Comparison of ENCODE assay signal across 9 cellular contexts in the genomic region with DNA sequence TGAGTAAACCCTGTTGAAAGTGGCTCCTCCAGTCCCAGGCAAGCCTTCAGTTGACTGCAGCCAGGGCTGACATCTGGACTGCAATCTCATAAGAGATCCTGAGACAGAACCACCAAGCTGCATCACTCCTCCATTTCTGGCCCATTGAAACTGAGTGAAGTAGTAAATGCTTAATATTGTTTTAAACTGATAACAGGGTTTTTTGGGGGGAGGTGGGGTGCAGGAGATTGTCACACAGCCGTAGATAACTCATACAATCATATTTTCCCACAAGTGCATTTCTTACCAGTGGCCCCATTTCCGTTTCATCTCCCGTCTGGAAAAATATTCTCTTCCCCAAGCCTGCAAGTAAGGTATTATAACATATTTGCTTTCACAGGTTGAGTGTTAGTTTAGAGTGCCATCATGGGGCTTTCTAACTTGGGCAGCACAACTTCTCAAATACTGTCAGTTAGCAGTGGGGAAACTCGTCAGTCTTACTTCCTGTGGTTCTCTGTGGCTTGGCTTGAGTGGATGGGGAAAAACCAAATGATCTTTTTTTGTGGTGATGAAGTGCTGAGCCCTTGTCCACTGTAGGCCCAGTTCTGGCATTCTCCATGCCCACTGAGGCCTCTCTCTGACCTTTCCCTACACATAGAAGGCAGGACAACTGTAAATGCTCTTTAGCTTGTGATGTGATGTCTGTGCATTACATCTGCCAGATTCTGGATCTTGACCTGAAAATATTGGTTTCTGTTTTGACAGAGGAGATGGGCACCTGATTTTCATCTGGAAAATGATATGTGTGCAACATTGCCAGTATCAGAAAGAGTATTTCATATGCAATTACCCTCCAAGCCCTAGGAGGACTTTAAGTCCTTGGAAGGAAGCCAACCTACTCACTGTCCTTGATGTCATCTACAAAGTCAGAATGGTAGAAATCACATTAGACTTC.
DNase-seq lines count a peak whose midpoint lies in the region; ATAC-seq, FAIRE-seq and TF ChIP-seq lines count a peak whose summit lies in the region.
"Had no signal": no experiment of that assay in that cellular context is flagged by ENCODE, and none has a peak within 500 bp of the region (broad histone marks: within the 10 kb centered on the region; RNA-seq: fewer than 3 reads in every experiment).

No MANE protein-coding gene starts in this region.

- peak overlapping the region; percentile 47 for H3K4me3 Mint-ChIP-seq in T-helper 1 cell treated with Interleukin-12 subunit alpha and Interleukin-12 subunit beta and Interleukin-4 antibody, amounts not matched to agents 30 μg/mL and 1 μg/mL, for 36 hours
- H3K4me3 Mint-ChIP-seq in natural killer cell (peak overlapping the region; percentile 36), CD14-positive monocyte (peak overlapping the region in 1 of 2 donors; percentile 36)

- no peaks in the 10 kb centered on the region for H3K27me3 ChIP-seq in thyroid gland
- H3K27me3 ChIP-seq in tibial nerve, result no peaks in the 10 kb centered on the region

- H3K4me3 ChIP-seq in thyroid gland (replicated peaks in 1 of 3), result no peak overlapping the region
- no peak overlapping the region for H3K4me3 ChIP-seq in tibial nerve
- no peak overlapping the region for H3K4me3 ChIP-seq in kidney (ENCODE audit: low read length in 2 of 2)

- peak overlapping the region; percentile 91 for H3K27ac Mint-ChIP-seq in T-helper 1 cell treated with Interleukin-12 subunit alpha and Interleukin-12 subunit beta and Interleukin-4 antibody, amounts not matched to agents 30 μg/mL and 1 μg/mL, for 36 hours
- H3K27ac Mint-ChIP-seq in natural killer cell, result peak overlapping the region; percentile 85 to 87
- peak overlapping the region in 3 of 7 donors; percentile 41 to 79 (median 55) for H3K27ac Mint-ChIP-seq in CD14-positive monocyte

- 85 to 89% methylated on average over 4 of the region's 4 CpGs for WGBS in thyroid gland, 2 donors
- WGBS in tibial nerve, 2 donors, result 83 to 86% methylated on average over 4 of the region's 4 CpGs

- DNase-seq in natural killer cell (peak; percentile 44), CD14-positive monocyte (ENCODE audit: low spot score) (no peak), thyroid gland (no peak), tibial nerve (ENCODE audit: low spot score in 2 of 2) (no peak), kidney (no peak)

- no peaks in the 10 kb centered on the region for H3K9me3 ChIP-seq in thyroid gland
- H3K9me3 ChIP-seq in tibial nerve, result no peaks in the 10 kb centered on the region
- H3K9me3 ChIP-seq in kidney (ENCODE audit: control insufficient read depth in 1 of 2, low read length in 2 of 2), result no peaks in the 10 kb centered on the region

- no peak for TF ChIP-seq EP300 in tibial nerve (IDR thresholded peaks at IDR 0.05)

- H3K9me3 Mint-ChIP-seq in T-helper 1 cell treated with Interleukin-12 subunit alpha and Interleukin-12 subunit beta and Interleukin-4 antibody, amounts not matched to agents 30 μg/mL and 1 μg/mL, for 36 hours, result no peaks in the 10 kb centered on the region
- H3K9me3 Mint-ChIP-seq in natural killer cell (no peaks in the 10 kb centered on the region), CD14-positive monocyte (peaks cover 0 to 2% (median 0%) of the 10 kb centered on the region in 7 donors)

- peaks cover 51% of the 10 kb centered on the region for H3K4me1 Mint-ChIP-seq in T-helper 1 cell treated with Interleukin-12 subunit alpha and Interleukin-12 subunit beta and Interleukin-4 antibody, amounts not matched to agents 30 μg/mL and 1 μg/mL, for 36 hours (ENCODE audit: low read depth)
- H3K4me1 Mint-ChIP-seq in natural killer cell (peaks cover 16 to 17% of the 10 kb centered on the region in 2 donors), CD14-positive monocyte (peaks cover 15% of the 10 kb centered on the region)

- no peaks in the 10 kb centered on the region for H3K27me3 Mint-ChIP-seq in T-helper 1 cell treated with Interleukin-12 subunit alpha and Interleukin-12 subunit beta and Interleukin-4 antibody, amounts not matched to agents 30 μg/mL and 1 μg/mL, for 36 hours (ENCODE audit: low read depth)
- H3K27me3 Mint-ChIP-seq in natural killer cell (ENCODE audit: low read depth in 2 of 2), result no peaks in the 10 kb centered on the region
- peaks cover 0 to 5% (median 0%) of the 10 kb centered on the region in 3 donors for H3K27me3 Mint-ChIP-seq in CD14-positive monocyte (ENCODE audit: low read depth in 3 of 3)

- peak; percentile 97 for ATAC-seq in GM18907 (IDR thresholded peaks at IDR 0.05; ENCODE audit: unreplicated experiment)
- ATAC-seq in HG02840 (IDR thresholded peaks at IDR 0.05; ENCODE audit: low FRiP score, unreplicated experiment), result peak; percentile 87
- ATAC-seq in natural killer cell, result peak; percentile 88 to 98 (median 94)

- intact Hi-C loops in natural killer cell (cut with micrococcal nuclease) (loop anchor here (1.0 to 2.0 kb wide), 6 partner anchors 18 to 141 kb away; no protein-coding TSS in a partner anchor), CD14-positive monocyte (cut with micrococcal nuclease) (no loop called here), thyroid gland (cut with DNase I) (no loop called here), kidney (cut with DNase I) (no loop called here)

- no peak overlapping the region for H3K9ac ChIP-seq in kidney (ENCODE audit: low read length in 2 of 2)

- H3K4me1 ChIP-seq in thyroid gland (peaks cover 0 to 6% of the 10 kb centered on the region in 2 donors), tibial nerve (peaks cover 0 to 22% (median 0%) of the 10 kb centered on the region in 4 donors), kidney (ENCODE audit: control insufficient read depth in 1 of 2, insufficient read depth in 1 of 2, low read depth in 1 of 2, low read length in 2 of 2) (no peaks in the 10 kb centered on the region)

- peaks cover 17% of the 10 kb centered on the region for H3K36me3 Mint-ChIP-seq in T-helper 1 cell treated with Interleukin-12 subunit alpha and Interleukin-12 subunit beta and Interleukin-4 antibody, amounts not matched to agents 30 μg/mL and 1 μg/mL, for 36 hours (ENCODE audit: low read depth)
- H3K36me3 Mint-ChIP-seq in natural killer cell, result no peaks in the 10 kb centered on the region
- no peaks in the 10 kb centered on the region for H3K36me3 Mint-ChIP-seq in CD14-positive monocyte

- TF ChIP-seq POLR2A in thyroid gland (IDR thresholded peaks at IDR 0.05), result no peak
- no peak for TF ChIP-seq POLR2A in tibial nerve (IDR thresholded peaks at IDR 0.05)

- H3K36me3 ChIP-seq in thyroid gland, result no peaks in the 10 kb centered on the region
- H3K36me3 ChIP-seq in tibial nerve, result no peaks in the 10 kb centered on the region
- no peaks in the 10 kb centered on the region for H3K36me3 ChIP-seq in kidney (ENCODE audit: control insufficient read depth in 1 of 2, insufficient read depth in 2 of 2, low read length in 2 of 2)

- no peak for FAIRE-seq in kidney (lab: Jason Lieb, UNC)

- TF ChIP-seq CTCF in natural killer cell (IDR thresholded peaks at IDR 0.05) (no peak), CD14-positive monocyte (IDR thresholded peaks at IDR 0.05) (no peak), thyroid gland (IDR thresholded peaks at IDR 0.05) (no peak), tibial nerve (IDR thresholded peaks at IDR 0.05) (no peak), kidney (IDR thresholded peaks at IDR 0.05; ENCODE audit: borderline replicate concordance, extremely low read depth, insufficient read depth) (no peak)

- H3K27ac ChIP-seq in thyroid gland (no peak overlapping the region), tibial nerve (peak overlapping the region in 1 of 4 donors; percentile 36), kidney (ENCODE audit: low read depth in 2 of 2, low read length in 2 of 2) (no peak overlapping the region)
- H3K27ac ChIP-seq: epithelial cell of prostate had no signal
